Comparison of ENCODE assay signal across 19 cellular contexts in the genomic region with DNA sequence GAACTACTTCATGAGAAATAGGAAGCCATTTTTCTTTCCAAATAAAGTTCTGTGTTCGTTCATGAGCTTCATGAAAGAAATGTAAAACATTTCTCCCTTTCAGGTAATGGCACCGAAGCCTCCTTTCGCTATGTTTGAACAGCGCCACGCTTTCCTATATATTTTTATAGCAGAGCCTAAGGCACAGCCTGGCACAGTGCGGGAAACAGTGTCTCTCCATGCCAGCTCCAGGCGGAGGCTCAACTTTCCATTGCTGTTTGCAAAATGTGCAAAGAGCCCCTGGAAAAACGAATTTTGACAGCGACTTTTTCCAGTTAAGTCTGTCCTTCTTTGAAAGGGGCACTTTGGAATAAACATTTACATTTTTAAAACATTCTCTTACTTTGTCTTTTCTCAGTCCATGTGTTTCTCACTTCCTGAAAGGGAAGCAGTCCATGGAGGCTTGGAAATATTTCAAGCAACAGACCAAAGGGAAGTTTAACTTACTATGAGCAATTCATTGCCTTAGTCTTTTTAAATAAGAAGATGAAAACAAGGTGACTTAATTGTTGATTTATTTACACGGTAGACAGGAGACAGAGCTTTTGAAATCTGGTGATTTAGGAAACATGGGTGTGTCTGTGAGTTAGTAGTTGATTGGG. TPM values are rescaled to one million over a fixed set of nuclear protein-coding genes. Genes with fewer than 3 reads are reported as not detected.
"Had no signal": no experiment of that assay in that cellular context is flagged by ENCODE, and none has a peak within 500 bp of the region (broad histone marks: within the 10 kb centered on the region; RNA-seq: fewer than 3 reads in every experiment).

No MANE protein-coding gene starts in this region.

- H3K27ac Mint-ChIP-seq: activated CD8-positive, alpha-beta T cell treated with anti-CD3 and anti-CD28 coated beads for 36 hours; activated naive CD8-positive, alpha-beta T cell; brain; stimulated activated naive B cell treated with anti-CD40 and anti-IgM and Interleukin-4, amounts not matched to agents 10 μg/mL and 1 μg/mL and 100 μg/mL, for 72 hours; WTC11 had no signal

- H3K9ac ChIP-seq: parathyroid adenoma had no signal

- H3K4me1 ChIP-seq: parathyroid adenoma, tibial artery had no signal

- ATAC-seq: activated CD8-positive, alpha-beta T cell treated with anti-CD3 and anti-CD28 coated beads for 36 hours; activated T-cell treated with anti-CD3 and anti-CD28 coated beads, Interleukin-2, amount 50 U/mL, for 4 hours; stimulated activated naive B cell treated with anti-CD40 and anti-IgM and Interleukin-4, amounts not matched to agents 10 μg/mL and 1 μg/mL and 100 μg/mL, for 72 hours had no signal

- H3K4me3 Mint-ChIP-seq: activated CD8-positive, alpha-beta T cell treated with anti-CD3 and anti-CD28 coated beads for 36 hours; activated naive CD8-positive, alpha-beta T cell; activated T-cell treated with anti-CD3 and anti-CD28 coated beads, Interleukin-2, amount 50 U/mL, for 4 hours; brain; central memory CD8-positive, alpha-beta T cell; neural crest cell; stimulated activated naive B cell treated with anti-CD40 and anti-IgM and Interleukin-4, amounts not matched to agents 10 μg/mL and 1 μg/mL and 100 μg/mL, for 72 hours; WTC11 had no signal

- H3K9me3 ChIP-seq: tibial artery had no signal

- H3K27ac ChIP-seq: parathyroid adenoma, tibial artery had no signal

- H3K4me1 Mint-ChIP-seq: brain; central memory CD8-positive, alpha-beta T cell; neural crest cell; stimulated activated naive B cell treated with anti-CD40 and anti-IgM and Interleukin-4, amounts not matched to agents 10 μg/mL and 1 μg/mL and 100 μg/mL, for 72 hours; WTC11 had no signal

- H3K27me3 ChIP-seq: tibial artery had no signal

- H3K4me3 ChIP-seq: tibial artery had no signal

- H2AFZ ChIP-seq: parathyroid adenoma had no signal

- H3K79me2 ChIP-seq: parathyroid adenoma had no signal

- H3K9me3 Mint-ChIP-seq: activated CD8-positive, alpha-beta T cell treated with anti-CD3 and anti-CD28 coated beads for 36 hours; activated T-cell treated with anti-CD3 and anti-CD28 coated beads, Interleukin-2, amount 50 U/mL, for 4 hours; central memory CD8-positive, alpha-beta T cell; neural crest cell; stimulated activated naive B cell treated with anti-CD40 and anti-IgM and Interleukin-4, amounts not matched to agents 10 μg/mL and 1 μg/mL and 100 μg/mL, for 72 hours; WTC11 had no signal

- H3K27me3 Mint-ChIP-seq: activated naive CD8-positive, alpha-beta T cell; brain had no signal

- DNase-seq: activated CD4-positive, alpha-beta T cell treated with anti-CD3 and anti-CD28 coated beads for 48 hours; activated CD8-positive, alpha-beta T cell treated with anti-CD3 and anti-CD28 coated beads for 36 hours; activated gamma-delta T cell treated with Interleukin-2 at 50 U/mL for 16 hours; activated T-cell treated with anti-CD3 and anti-CD28 coated beads, Interleukin-2, amount 50 U/mL, for 4 hours; cortex of kidney; effector CD4-positive, alpha-beta T cell; hypothalamus; kidney glomerular epithelial cell; stimulated activated naive B cell treated with anti-CD40 and anti-IgM and Interleukin-4, amounts not matched to agents 10 μg/mL and 1 μg/mL and 100 μg/mL, for 72 hours; T-helper 2 cell; tibial artery had no signal

- H3K36me3 Mint-ChIP-seq: activated naive CD8-positive, alpha-beta T cell; brain; stimulated activated naive B cell treated with anti-CD40 and anti-IgM and Interleukin-4, amounts not matched to agents 10 μg/mL and 1 μg/mL and 100 μg/mL, for 72 hours; WTC11 had no signal

- H3K36me3 ChIP-seq: tibial artery had no signal

RNA-seq across cellular contexts. Expression of a gene that starts 0.7 kb away (rescaled TPM):
- total RNA-seq: activated CD8-positive, alpha-beta T cell treated with anti-CD3 and anti-CD28 coated beads for 36 hours; myocyte; neural crest cell; subcutaneous adipose tissue; WTC11 had no signal
